Comparison of ENCODE assay signal across 18 cellular contexts in the genomic region with DNA sequence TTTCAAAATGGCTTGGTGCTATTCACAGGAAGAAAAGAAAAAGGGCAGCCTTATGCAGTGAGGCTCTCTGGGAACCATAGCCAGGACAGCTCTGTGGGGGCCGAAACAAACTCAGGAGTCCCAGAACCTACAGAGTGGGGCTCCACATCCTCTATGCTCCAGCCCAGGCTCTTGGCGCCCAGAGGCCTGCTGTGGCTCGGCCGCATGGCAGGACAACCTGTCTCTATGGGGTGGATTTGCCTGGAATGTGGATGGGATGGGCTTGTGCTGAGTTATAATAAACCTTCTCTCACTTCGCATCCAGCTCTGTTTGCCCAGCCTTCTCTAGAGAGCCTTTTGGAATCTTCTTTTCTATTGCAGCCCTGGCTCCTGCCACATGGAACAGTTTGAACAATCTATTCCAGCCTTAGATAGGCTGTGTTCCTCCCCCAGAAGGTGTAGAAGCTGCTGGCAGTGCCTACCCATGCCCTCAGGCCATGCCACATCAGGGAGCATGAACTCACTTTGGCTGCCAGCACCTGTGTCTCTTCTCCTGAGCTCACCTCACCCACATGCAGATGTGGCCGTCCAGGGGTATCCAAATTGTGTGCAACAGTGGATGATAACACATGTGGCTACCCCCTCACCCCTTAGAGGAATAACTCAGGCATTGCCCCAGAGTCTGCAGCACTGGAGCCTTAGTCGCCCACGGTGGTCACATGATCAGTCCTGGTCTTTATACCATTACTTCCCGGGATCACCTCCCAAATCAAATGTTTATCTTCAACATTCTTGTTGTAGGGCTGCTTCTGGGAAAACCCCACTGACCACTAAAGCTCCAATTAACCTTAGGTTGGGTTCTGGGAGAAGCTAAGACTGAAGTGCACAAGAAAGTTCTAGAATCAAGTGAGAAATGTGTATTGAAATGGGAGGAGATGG.
DNase-seq lines count a peak whose midpoint lies in the region; ATAC-seq, FAIRE-seq and TF ChIP-seq lines count a peak whose summit lies in the region.
"Had no signal": no experiment of that assay in that cellular context is flagged by ENCODE, and none has a peak within 500 bp of the region (broad histone marks: within the 10 kb centered on the region; RNA-seq: fewer than 3 reads in every experiment).

No MANE protein-coding gene starts in this region.

- H2BK15ac ChIP-seq in IMR-90 (ENCODE audit: low read depth, low read length) (peak overlapping the region; percentile 58; the same call in 1 of the 3 replicates), H1 (ENCODE audit: low read length) (no peak overlapping the region)

- WGBS in IMR-90 (ENCODE audit: extremely low coverage in 2 of 2, insufficient read length in 1 of 2), 2 experiments = 67% methylated on average over 1 of the region's 9 CpGs; no CpG with 5 or more reads in 1 of the 2 experiments
- WGBS in H1 (ENCODE audit: extremely low coverage in 1 of 2, insufficient coverage in 1 of 2, insufficient read length in 1 of 2, insufficient replicate concordance in 2 of 2, low coverage in 1 of 2, low lambda C conversion rate in 2 of 2, missing lambda C conversion rate in 1 of 2), 2 experiments = 80% methylated on average over 9 of the region's 9 CpGs; no CpG with 5 or more reads in 1 of the 2 experiments

- peak overlapping the region; percentile 29; the same call in 1 of the 2 replicates for H2BK12ac ChIP-seq in H1 (ENCODE audit: low read depth, low read length)

- TF ChIP-seq POLR2A in IMR-90 (IDR thresholded peaks at IDR 0.05; ENCODE audit: low read depth, low read length) (no peak), H1 (IDR thresholded peaks at IDR 0.05; ENCODE audit: control extremely low read depth in 1 of 2, low read depth in 2 of 2, low read length in 2 of 2) (no peak)

- TF ChIP-seq EP300 in H1 (IDR thresholded peaks at IDR 0.05; ENCODE audit: borderline replicate concordance in 1 of 2, low read depth in 2 of 2, low read length in 2 of 2) = no peak

- H2AK5ac ChIP-seq in IMR-90 (ENCODE audit: low read depth, low read length) (peak overlapping the region; percentile 81; the same call in 1 of the 2 replicates), H1 (ENCODE audit: low read depth, low read length) (no peak overlapping the region)

- H3K4me2 ChIP-seq in IMR-90 (ENCODE audit: low read depth, low read length) (no peak overlapping the region), H1 (ENCODE audit: insufficient read depth in 1 of 2, low read depth in 2 of 2, low read length in 2 of 2) (no peak overlapping the region)

- no peak overlapping the region for H3K27ac Mint-ChIP-seq in activated CD8-positive, alpha-beta memory T cell treated with anti-CD3 and anti-CD28 coated beads, Interleukin-2, amount 10 ng/mL, durations not matched to agents 7 days and 5 days
- H3K27ac Mint-ChIP-seq: activated CD4-positive, alpha-beta T cell treated with anti-CD3 and anti-CD28 coated beads for 36 hours; CD8-positive, alpha-beta T cell had no signal

- BruUV-seq in IMR-90 (replicated peaks; lab: Mats Ljungman, UMichigan) = no TSS peak

- H4K20me1 ChIP-seq in IMR-90 (ENCODE audit: insufficient read depth, low read length) (no peaks in the 10 kb centered on the region), H1 (replicated peaks in 1 of 2; ENCODE audit: control insufficient read depth in 1 of 2, insufficient read depth in 2 of 2, low read length in 2 of 2) (no peaks in the 10 kb centered on the region)

- TF ChIP-seq CTCF in IMR-90 (conservative IDR thresholded peaks at IDR 0.05; ENCODE audit: low read depth, low read length) = no peak
- no peak for TF ChIP-seq CTCF in H1 (IDR thresholded peaks at IDR 0.05; ENCODE audit: control extremely low read depth in 1 of 3, insufficient read depth in 1 of 3, low read depth in 1 of 3, low read length in 3 of 3)

- no peaks in the 10 kb centered on the region for H3K9me3 Mint-ChIP-seq in activated CD8-positive, alpha-beta memory T cell treated with anti-CD3 and anti-CD28 coated beads, Interleukin-2, amount 10 ng/mL, durations not matched to agents 7 days and 5 days (ENCODE audit: low read depth)
- H3K9me3 Mint-ChIP-seq: CD8-positive, alpha-beta T cell had no signal

- peak; percentile 53 for ATAC-seq in IMR-90 (ENCODE audit: low read depth)
- ATAC-seq in left colon = peak; percentile 87
- ATAC-seq in GM19324 (IDR thresholded peaks at IDR 0.05; ENCODE audit: low FRiP score, unreplicated experiment) = no peak
- no peak for ATAC-seq in HG03460 (IDR thresholded peaks at IDR 0.05; ENCODE audit: unreplicated experiment)
- no peak for ATAC-seq in activated CD8-positive, alpha-beta memory T cell treated with anti-CD3 and anti-CD28 coated beads, Interleukin-2, amount 10 ng/mL, durations not matched to agents 7 days and 5 days
- ATAC-seq: activated CD4-positive, alpha-beta T cell treated with anti-CD3 and anti-CD28 coated beads for 36 hours; CD8-positive, alpha-beta T cell had no signal

- no peaks in the 10 kb centered on the region for H3K9me3 ChIP-seq in IMR-90 (ENCODE audit: control insufficient read depth, insufficient read depth, low read length)
- no peaks in the 10 kb centered on the region for H3K9me3 ChIP-seq in H1 (ENCODE audit: insufficient read depth in 2 of 2, low read depth in 1 of 2, low read length in 1 of 2)
- H3K9me3 ChIP-seq in subcutaneous abdominal adipose tissue (ENCODE audit: control insufficient read depth in 5 of 5, low read length in 5 of 5) = no peaks in the 10 kb centered on the region
- H3K9me3 ChIP-seq: ascending aorta had no signal

- H2BK20ac ChIP-seq in IMR-90 (ENCODE audit: low read depth, low read length) = peak overlapping the region; percentile 69
- no peak overlapping the region for H2BK20ac ChIP-seq in H1 (ENCODE audit: low read length)

- peaks cover 6% of the 10 kb centered on the region for H3K27me3 Mint-ChIP-seq in activated CD8-positive, alpha-beta memory T cell treated with anti-CD3 and anti-CD28 coated beads, Interleukin-2, amount 10 ng/mL, durations not matched to agents 7 days and 5 days
- H3K27me3 Mint-ChIP-seq: activated CD4-positive, alpha-beta T cell treated with anti-CD3 and anti-CD28 coated beads for 36 hours had no signal

- H3K79me1 ChIP-seq in IMR-90 (ENCODE audit: low read depth in 1 of 2, low read length in 2 of 2) (no peaks in the 10 kb centered on the region), H1 (ENCODE audit: low read depth, low read length) (no peaks in the 10 kb centered on the region)

- H4K5ac ChIP-seq in IMR-90 (ENCODE audit: low read depth, low read length) (peak overlapping the region; percentile 10; the same call in 1 of the 2 replicates), H1 (ENCODE audit: insufficient read length, low read depth, low read length) (no peak overlapping the region)

- peak overlapping the region; percentile 54; the same call in 1 of the 2 replicates for H3K27ac ChIP-seq in IMR-90 (ENCODE audit: insufficient read depth, low read length)
- no peak overlapping the region for H3K27ac ChIP-seq in H1 (ENCODE audit: low read depth, low read length)
- peak overlapping the region; percentile 96 for H3K27ac ChIP-seq in subcutaneous abdominal adipose tissue (ENCODE audit: low read depth, low read length)

- peak overlapping the region; percentile 78 for H3K4ac ChIP-seq in IMR-90 (ENCODE audit: low read depth, low read length)
- H3K4ac ChIP-seq in H1 (replicated peaks; ENCODE audit: insufficient read length, low read depth, low read length) = no peak overlapping the region

- peaks cover 2% of the 10 kb centered on the region; the same call in 1 of the 2 replicates for H3K23me2 ChIP-seq in H1 (ENCODE audit: low read depth, low read length)

- peak overlapping the region; percentile 53 for H2AK9ac ChIP-seq in IMR-90 (replicated peaks; ENCODE audit: low read depth, low read length, poor library complexity)

- CTCF ChIA-PET in IMR-90 (lab: Yijun Ruan, JAX) (no interaction called here), H1 (lab: Charles Lee; ENCODE audit: partially characterized antibody) (interaction anchor here (0.9 to 2.1 kb wide), 5 partner anchors 11 to 130 kb away, joined by 3 to 7 read pairs (median 4); a partner anchor contains a TSS)
- CTCF ChIA-PET in activated CD8-positive, alpha-beta memory T cell treated with anti-CD3 and anti-CD28 coated beads, Interleukin-2, amount 10 ng/mL, durations not matched to agents 7 days and 5 days (lab: Charles Lee) = interaction anchor here (1.3 kb wide), 1 partner anchor 13 kb away, joined by 3 read pairs; no protein-coding TSS in a partner anchor

- H3K23ac ChIP-seq in IMR-90 (ENCODE audit: low read depth, low read length) (no peak overlapping the region), H1 (ENCODE audit: insufficient read length) (no peak overlapping the region)

- H3K4me3 ChIP-seq in IMR-90 (ENCODE audit: insufficient read depth, low read depth, low read length) (no peak overlapping the region), H1 (ENCODE audit: extremely low read depth in 1 of 4, insufficient read depth in 2 of 4, low read depth in 3 of 4, low read length in 4 of 4) (no peak overlapping the region), subcutaneous abdominal adipose tissue (ENCODE audit: low read depth in 1 of 5, low read length in 5 of 5) (no peak overlapping the region)
- H3K4me3 ChIP-seq: ascending aorta had no signal

- no peaks in the 10 kb centered on the region for H3K79me2 ChIP-seq in H1 (ENCODE audit: control insufficient read depth in 1 of 2, insufficient read depth in 2 of 2, low read length in 2 of 2)

- dilution Hi-C loops in IMR-90 (cut with HindIII; ENCODE audit: low sequenced_read_pairs, unreplicated experiment) = no loop called here

- no peak for TF ChIP-seq RAD21 in IMR-90 (IDR thresholded peaks at IDR 0.05; ENCODE audit: low read length)
- TF ChIP-seq RAD21 in H1 (IDR thresholded peaks at IDR 0.05 in 1 of 2, conservative IDR thresholded peaks at IDR 0.05 in 1 of 2; ENCODE audit: low read depth in 2 of 2, low read length in 2 of 2) = no peak

- no peak overlapping the region for H3K4me3 Mint-ChIP-seq in activated CD8-positive, alpha-beta memory T cell treated with anti-CD3 and anti-CD28 coated beads, Interleukin-2, amount 10 ng/mL, durations not matched to agents 7 days and 5 days
- H3K4me3 Mint-ChIP-seq: activated CD4-positive, alpha-beta T cell treated with anti-CD3 and anti-CD28 coated beads for 36 hours; CD8-positive, alpha-beta T cell had no signal

- H2BK5ac ChIP-seq in IMR-90 (ENCODE audit: low read depth, low read length, poor library complexity, severe bottlenecking) = no peak overlapping the region
- no peak overlapping the region for H2BK5ac ChIP-seq in H1 (ENCODE audit: low read depth, low read length)

- no peaks in the 10 kb centered on the region for H3K36me3 ChIP-seq in IMR-90 (ENCODE audit: control insufficient read depth, insufficient read depth, low read length)
- no peaks in the 10 kb centered on the region for H3K36me3 ChIP-seq in H1 (ENCODE audit: control insufficient read depth in 2 of 4, insufficient read depth in 4 of 4, low read length in 3 of 4)
- H3K36me3 ChIP-seq in subcutaneous abdominal adipose tissue (ENCODE audit: control insufficient read depth in 5 of 5, insufficient read depth in 5 of 5, low read length in 5 of 5) = no peaks in the 10 kb centered on the region
- H3K36me3 ChIP-seq: ascending aorta had no signal

- peak overlapping the region; percentile 46; the same call in 1 of the 2 replicates for H3K14ac ChIP-seq in IMR-90 (replicated peaks; ENCODE audit: low read depth, low read length)
- H3K14ac ChIP-seq in H1 (ENCODE audit: insufficient read length) = no peak overlapping the region

- POLR2A ChIA-PET in IMR-90 (lab: Charles Lee; ENCODE audit: unreplicated experiment) (no interaction called here), H1 (lab: Charles Lee; ENCODE audit: partially characterized antibody) (interaction anchor here (1.0 kb wide), 1 partner anchor 128 kb away, joined by 3 read pairs; no protein-coding TSS in a partner anchor)

- in situ Hi-C loops in IMR-90 (cut with MboI; ENCODE audit: low sequenced_read_pairs) = no loop called here

- H3K56ac ChIP-seq in IMR-90 (ENCODE audit: extremely low read depth, insufficient read depth, low read length) (peak overlapping the region; percentile 17; the same call in 1 of the 2 replicates), H1 (replicated peaks; ENCODE audit: insufficient read length, low read depth, low read length) (no peak overlapping the region)

- H4K91ac ChIP-seq in IMR-90 (ENCODE audit: insufficient read depth, low read depth, low read length) (peak overlapping the region; percentile 70; the same call in 1 of the 2 replicates), H1 (replicated peaks; ENCODE audit: insufficient read length, low read length) (no peak overlapping the region)

- FAIRE-seq in H1 (lab: Jason Lieb, UNC) = no peak

- H2BK120ac ChIP-seq in IMR-90 (ENCODE audit: low read depth, low read length) = peak overlapping the region; percentile 77
- H2BK120ac ChIP-seq in H1 (replicated peaks; ENCODE audit: low read depth, low read length) = no peak overlapping the region

- no peaks in the 10 kb centered on the region for H3K27me3 ChIP-seq in IMR-90 (ENCODE audit: control insufficient read depth, insufficient read depth, low read length)
- no peaks in the 10 kb centered on the region for H3K27me3 ChIP-seq in H1 (replicated peaks in 1 of 4; ENCODE audit: control insufficient read depth in 3 of 4, extremely low read depth in 1 of 4, insufficient read depth in 3 of 4, low read length in 3 of 4)
- H3K27me3 ChIP-seq in subcutaneous abdominal adipose tissue (ENCODE audit: control insufficient read depth in 5 of 5, insufficient read depth in 4 of 5, low read length in 5 of 5) = peaks cover 0 to 2% (median 0%) of the 10 kb centered on the region in 5 donors
- H3K27me3 ChIP-seq: ascending aorta had no signal

- H2AFZ ChIP-seq in IMR-90 (replicated peaks; ENCODE audit: low read length, poor library complexity) = peak overlapping the region; percentile 24
- H2AFZ ChIP-seq in H1 (ENCODE audit: low read length) = no peak overlapping the region

- H3K4me1 ChIP-seq in IMR-90 (ENCODE audit: control insufficient read depth, insufficient read depth, low read length) = peaks cover 42% of the 10 kb centered on the region
- H3K4me1 ChIP-seq in H1 (replicated peaks in 1 of 4; ENCODE audit: control insufficient read depth in 3 of 4, insufficient read depth in 4 of 4, low read length in 3 of 4) = peaks cover 0 to 6% (median 4%) of the 10 kb centered on the region in 4 experiments; a peak in 4 of 7 replicates
- H3K4me1 ChIP-seq in subcutaneous abdominal adipose tissue (ENCODE audit: control insufficient read depth in 5 of 5, insufficient read depth in 5 of 5, low read length in 5 of 5) = peaks cover 17 to 48% (median 41%) of the 10 kb centered on the region in 5 donors

- no peaks in the 10 kb centered on the region for H3K36me3 Mint-ChIP-seq in activated CD8-positive, alpha-beta memory T cell treated with anti-CD3 and anti-CD28 coated beads, Interleukin-2, amount 10 ng/mL, durations not matched to agents 7 days and 5 days
- H3K36me3 Mint-ChIP-seq: CD8-positive, alpha-beta T cell had no signal

- H3K18ac ChIP-seq in IMR-90 (ENCODE audit: low read depth, low read length) (peak overlapping the region; percentile 39), H1 (ENCODE audit: extremely low read depth, low read length) (no peak overlapping the region)

- no peaks in the 10 kb centered on the region for H3K4me1 Mint-ChIP-seq in activated CD8-positive, alpha-beta memory T cell treated with anti-CD3 and anti-CD28 coated beads, Interleukin-2, amount 10 ng/mL, durations not matched to agents 7 days and 5 days
- H3K4me1 Mint-ChIP-seq: activated CD4-positive, alpha-beta T cell treated with anti-CD3 and anti-CD28 coated beads for 36 hours had no signal

- intact Hi-C loops in IMR-90 (cut with micrococcal nuclease) (no loop called here), left colon (cut with DNase I, micrococcal nuclease) (no loop called here)

- H3K9me1 ChIP-seq in IMR-90 (ENCODE audit: insufficient read depth, low read length) = peaks cover 11% of the 10 kb centered on the region

- no peak overlapping the region for H3K9ac ChIP-seq in IMR-90 (ENCODE audit: low read depth, low read length)
- no peak overlapping the region for H3K9ac ChIP-seq in H1 (replicated peaks in 1 of 4; ENCODE audit: extremely low read depth in 1 of 4, low read depth in 3 of 4, low read length in 3 of 4)
- H3K9ac ChIP-seq in subcutaneous abdominal adipose tissue (ENCODE audit: low read length in 5 of 5) = no peak overlapping the region

- peak; percentile 72 for DNase-seq in IMR-90
- no peak for DNase-seq in H1 (ENCODE audit: low read depth in 1 of 2, low spot score in 2 of 2)
- no peak for DNase-seq in left colon
- no peak for DNase-seq in activated CD8-positive, alpha-beta memory T cell treated with anti-CD3 and anti-CD28 coated beads for 24 hours
- no peak for DNase-seq in activated CD8-positive, alpha-beta memory T cell treated with anti-CD3 and anti-CD28 coated beads, Interleukin-2, amount 10 ng/mL, durations not matched to agents 7 days and 5 days
- DNase-seq: activated CD4-positive, alpha-beta T cell treated with anti-CD3 and anti-CD28 coated beads for 36 hours; CD8-positive, alpha-beta T cell; effector CD8-positive, alpha-beta T cell; hypothalamus; Kasumi-1; midbrain; NCI-H2081; stimulated activated CD4-positive, alpha-beta T cell treated with anti-CD3 and anti-CD28 coated beads, Interleukin-4, amount 100 ng/mL, for 4 hours; stimulated activated naive CD4-positive, alpha-beta T cell had no signal

- H4K8ac ChIP-seq in IMR-90 (ENCODE audit: low read depth in 2 of 2, low read length in 2 of 2) (peak overlapping the region; percentile 0 to 29; a peak in 2 of 4 replicates), H1 (ENCODE audit: extremely low read depth, insufficient read depth, low read length) (no peak overlapping the region)

Comparison
In these comparisons a context has a peak if more than half of its experiments do, and no peak if none do; other contexts are left out.
1. ATAC-seq: peak in IMR-90 (single experiment) and left colon (single experiment); none in GM19324 (single experiment), HG03460 (single experiment) and activated CD8-positive, alpha-beta memory T cell treated with anti-CD3 and anti-CD28 coated beads, Interleukin-2, amount 10 ng/mL, durations not matched to agents 7 days and 5 days (single experiment).